In the genomic region with DNA sequence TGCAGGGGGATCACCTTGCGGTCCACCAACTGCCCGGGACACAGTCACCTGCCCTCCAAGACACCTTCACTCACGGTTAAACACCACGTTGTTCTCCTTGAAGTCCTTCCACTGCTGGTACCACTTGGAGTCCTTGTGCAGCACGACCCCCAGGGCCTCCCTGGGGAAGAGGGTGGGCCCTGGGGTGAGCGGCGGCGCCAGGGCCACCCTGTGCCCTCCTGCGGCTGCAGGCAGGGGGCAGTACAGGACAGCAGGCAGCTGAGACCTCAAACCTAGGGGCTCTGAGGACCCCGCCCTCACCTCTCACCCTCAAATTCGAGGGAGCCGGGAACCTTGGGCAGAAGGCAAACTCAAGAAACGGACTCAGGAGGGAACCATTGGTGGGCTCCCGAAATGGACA, we compare ENCODE assay signal across 12 cellular contexts. TPM values are rescaled to one million over a fixed set of nuclear protein-coding genes. Genes with fewer than 3 reads are reported as not detected.
DNase-seq lines count a peak whose midpoint lies in the region; ATAC-seq and TF ChIP-seq lines count a peak whose summit lies in the region.
"Had no signal": no experiment of that assay in that cellular context is flagged by ENCODE, and none has a peak within 500 bp of the region (broad histone marks: within the 10 kb centered on the region; RNA-seq: fewer than 3 reads in every experiment).

No MANE protein-coding gene starts in this region.

- CTCF ChIA-PET in GM10248 (lab: Yijun Ruan, JAX) = no interaction called here

- H3K27ac ChIP-seq in WERI-Rb-1 = no peak overlapping the region
- H3K27ac ChIP-seq: SJCRH30 had no signal

- no peak overlapping the region for H3K27ac Mint-ChIP-seq in mesothelial cell of epicardium
- H3K27ac Mint-ChIP-seq in activated T-cell treated with anti-CD3 and anti-CD28 coated beads, Interleukin-2, amount 50 U/mL, for 24 hours = no peak overlapping the region
- H3K27ac Mint-ChIP-seq: activated CD4-positive, alpha-beta T cell treated with anti-CD3 and anti-CD28 coated beads, Interleukin-2, amount 10 ng/mL, durations not matched to agents 7 days and 5 days; activated naive CD8-positive, alpha-beta T cell had no signal

- peaks cover 72% of the 10 kb centered on the region for H3K36me3 ChIP-seq in WERI-Rb-1

- DNase-seq in GM10248 (ENCODE audit: extremely low spot score) (no peak), WERI-Rb-1 (no peak), mesothelial cell of epicardium (ENCODE audit: low spot score in 2 of 2, unreplicated experiment in 2 of 2) (no peak), NCI-H1436 (lab: John Stamatoyannopoulos, UW) (no peak)
- DNase-seq in activated T-cell treated with anti-CD3 and anti-CD28 coated beads, Interleukin-2, amount 50 U/mL, for 24 hours = no peak
- DNase-seq: activated CD4-positive, alpha-beta T cell treated with anti-CD3 and anti-CD28 coated beads, Interleukin-2, amount 10 ng/mL, durations not matched to agents 7 days and 5 days; effector CD4-positive, alpha-beta T cell; Kasumi-1; SJCRH30; stimulated activated naive CD4-positive, alpha-beta T cell had no signal

- no peak overlapping the region for H3K4me3 ChIP-seq in WERI-Rb-1 (ENCODE audit: low read depth, low read length)
- H3K4me3 ChIP-seq: SJCRH30 had no signal

- H3K36me3 Mint-ChIP-seq in mesothelial cell of epicardium = peaks cover 6% of the 10 kb centered on the region
- H3K36me3 Mint-ChIP-seq in activated T-cell treated with anti-CD3 and anti-CD28 coated beads, Interleukin-2, amount 50 U/mL, for 24 hours (ENCODE audit: low read depth) = peaks cover 95% of the 10 kb centered on the region

- H3K27me3 Mint-ChIP-seq in mesothelial cell of epicardium (ENCODE audit: low read depth) = no peaks in the 10 kb centered on the region
- no peaks in the 10 kb centered on the region for H3K27me3 Mint-ChIP-seq in activated T-cell treated with anti-CD3 and anti-CD28 coated beads, Interleukin-2, amount 50 U/mL, for 24 hours
- H3K27me3 Mint-ChIP-seq: activated CD4-positive, alpha-beta T cell treated with anti-CD3 and anti-CD28 coated beads, Interleukin-2, amount 10 ng/mL, durations not matched to agents 7 days and 5 days; activated naive CD8-positive, alpha-beta T cell had no signal

- TF ChIP-seq CTCF in GM10248 (IDR thresholded peaks at IDR 0.05; ENCODE audit: control extremely low read depth, extremely low read depth, low read depth, missing control alignments) (peak; percentile 22), WERI-Rb-1 (IDR thresholded peaks at IDR 0.05; ENCODE audit: low read depth, low read length) (peak; percentile 65), mesothelial cell of epicardium (IDR thresholded peaks at IDR 0.05; ENCODE audit: unreplicated experiment) (peak; percentile 20)

- H3K27me3 ChIP-seq in WERI-Rb-1 (ENCODE audit: insufficient read depth, low read depth, severe bottlenecking) = no peaks in the 10 kb centered on the region
- H3K27me3 ChIP-seq: SJCRH30 had no signal

- no peaks in the 10 kb centered on the region for H3K9me3 Mint-ChIP-seq in mesothelial cell of epicardium
- H3K9me3 Mint-ChIP-seq in activated T-cell treated with anti-CD3 and anti-CD28 coated beads, Interleukin-2, amount 50 U/mL, for 24 hours = no peaks in the 10 kb centered on the region
- H3K9me3 Mint-ChIP-seq: activated CD4-positive, alpha-beta T cell treated with anti-CD3 and anti-CD28 coated beads, Interleukin-2, amount 10 ng/mL, durations not matched to agents 7 days and 5 days had no signal

- no peak overlapping the region for H3K4me3 Mint-ChIP-seq in mesothelial cell of epicardium
- H3K4me3 Mint-ChIP-seq in activated T-cell treated with anti-CD3 and anti-CD28 coated beads, Interleukin-2, amount 50 U/mL, for 24 hours = no peak overlapping the region
- H3K4me3 Mint-ChIP-seq: activated CD4-positive, alpha-beta T cell treated with anti-CD3 and anti-CD28 coated beads, Interleukin-2, amount 10 ng/mL, durations not matched to agents 7 days and 5 days; activated naive CD8-positive, alpha-beta T cell had no signal

- ATAC-seq in GM19328 (IDR thresholded peaks at IDR 0.05; ENCODE audit: unreplicated experiment) = no peak

- POLR2A ChIA-PET in GM10248 (lab: Yijun Ruan, JAX) = no interaction called here

- H3K4me1 Mint-ChIP-seq in mesothelial cell of epicardium = peaks cover 12% of the 10 kb centered on the region
- peaks cover 20% of the 10 kb centered on the region for H3K4me1 Mint-ChIP-seq in activated T-cell treated with anti-CD3 and anti-CD28 coated beads, Interleukin-2, amount 50 U/mL, for 24 hours (ENCODE audit: low read depth)
- H3K4me1 Mint-ChIP-seq: activated CD4-positive, alpha-beta T cell treated with anti-CD3 and anti-CD28 coated beads, Interleukin-2, amount 10 ng/mL, durations not matched to agents 7 days and 5 days had no signal

- H3K9me3 ChIP-seq in WERI-Rb-1 (ENCODE audit: severe bottlenecking) = no peaks in the 10 kb centered on the region
- H3K9me3 ChIP-seq: SJCRH30 had no signal

RNA-seq across cellular contexts. Expression of a gene that starts 7.5 kb away (rescaled TPM):
- 50.5 to 53.6 TPM (median 51.2 TPM) in 3 replicates for total RNA-seq in mesothelial cell of epicardium
- total RNA-seq: activated CD4-positive, alpha-beta T cell treated with anti-CD3 and anti-CD28 coated beads, Interleukin-2, amount 10 ng/mL, durations not matched to agents 7 days and 5 days had no signal

RNA-seq across cellular contexts. Expression of a gene that starts 10.1 kb away (rescaled TPM):
- total RNA-seq in mesothelial cell of epicardium = 76.3 to 80.7 TPM (median 78.3 TPM) in 3 replicates

RNA-seq across cellular contexts. Expression of a gene that starts 13.3 kb away (rescaled TPM):
- 15.6 to 16.8 TPM (median 16.3 TPM) in 3 replicates for total RNA-seq in mesothelial cell of epicardium

RNA-seq across cellular contexts. Expression of a gene that starts 18.8 kb away (rescaled TPM):
- 1.2 to 1.7 TPM (median 1.2 TPM) in 3 replicates for total RNA-seq in mesothelial cell of epicardium
- total RNA-seq: SJCRH30 had no signal

RNA-seq across cellular contexts. Expression of a gene that starts 29.7 kb away (rescaled TPM):
- 52.1 to 55.6 TPM (median 52.2 TPM) in 3 replicates for total RNA-seq in mesothelial cell of epicardium
